Comparison of ENCODE assay signal across 8 cellular contexts in genomic region chr19:36013280-36014028, GRCh38. TPM values are rescaled to one million over a fixed set of nuclear protein-coding genes. Genes with fewer than 3 reads are reported as not detected.
A peak's percentile ranks its signal among the peaks of the same experiment; 100 is the strongest.
DNase-seq lines count a peak whose midpoint lies in the region; FAIRE-seq and TF ChIP-seq lines count a peak whose summit lies in the region.

No MANE protein-coding gene starts in this region.

- H3K36me3 ChIP-seq in ES-I3 (ENCODE audit: insufficient read depth, low read length) (no peaks in the 10 kb centered on the region), esophagus (ENCODE audit: control insufficient read depth in 2 of 2, insufficient read depth in 2 of 2, low read length in 1 of 2) (peaks cover 0 to 5% of the 10 kb centered on the region in 2 donors), prostate gland (no peaks in the 10 kb centered on the region)

- CTCF ChIA-PET in RWPE1 (lab: Yijun Ruan, JAX): interaction anchor here (0.6 kb wide), 1 partner anchor 434 kb away, joined by 4 read pairs; no protein-coding TSS in a partner anchor

- intact Hi-C loops in prostate gland (cut with DNase I): loop anchor here (5.0 kb wide), 1 partner anchor 39 kb away; the partner anchor contains the start of genes THAP8 and WDR62

- TF ChIP-seq POLR2A in prostate gland (IDR thresholded peaks at IDR 0.05): no peak

- POLR2A ChIA-PET in RWPE1 (lab: Yijun Ruan, JAX; ENCODE audit: low non-redundant PET): interaction anchor here (0.5 kb wide), 1 partner anchor 13 kb away, joined by 3 read pairs; no protein-coding TSS in a partner anchor

- peak overlapping the region; percentile 71 for H3K27ac ChIP-seq in RWPE1
- H3K27ac ChIP-seq in esophagus (ENCODE audit: low read depth in 2 of 2, low read length in 1 of 2): peak overlapping the region; percentile 86 to 88
- peak overlapping the region; percentile 70 for H3K27ac ChIP-seq in prostate gland

- peak overlapping the region; percentile 88 for H3K9ac ChIP-seq in ES-I3 (ENCODE audit: low read depth, low read length)

- H3K4me3 ChIP-seq in esophagus (ENCODE audit: low read depth in 1 of 2, low read length in 2 of 2): peak overlapping the region; percentile 72 to 79
- H3K4me3 ChIP-seq in prostate gland: peak overlapping the region; percentile 44 to 57

- 27 to 30% methylated on average over 15 of the region's 15 CpGs for WGBS in esophagus, 2 donors
- WGBS in prostate gland: 25% methylated on average over 15 of the region's 15 CpGs

- DNase-seq in RWPE1 (ENCODE audit: low spot score) (peak; percentile 46), prostate gland (ENCODE audit: low spot score) (no peak), cortex of kidney (lab: John Stamatoyannopoulos, UW) (no peak), GM19238 (ENCODE audit: insufficient read length, low spot score) (no peak), NCI-H2107 treated with DMSO at 0.1 percent for 48 hours (lab: John Stamatoyannopoulos, UW; ENCODE audit: unreplicated experiment) (no peak), GM19239 (ENCODE audit: insufficient read length, low spot score) (no peak)

- H3K4me1 ChIP-seq in ES-I3 (ENCODE audit: insufficient read depth, low read length): no peaks in the 10 kb centered on the region
- H3K4me1 ChIP-seq in esophagus (ENCODE audit: control insufficient read depth in 2 of 2, insufficient read depth in 2 of 2, low read length in 1 of 2): peaks cover 9 to 23% of the 10 kb centered on the region in 2 donors
- peaks cover 4% of the 10 kb centered on the region for H3K4me1 ChIP-seq in prostate gland (replicated peaks)

- H3K9me3 ChIP-seq in ES-I3 (ENCODE audit: control insufficient read depth, insufficient read depth, low read length) (no peaks in the 10 kb centered on the region), esophagus (ENCODE audit: control insufficient read depth in 2 of 2, insufficient read depth in 1 of 2, low read depth in 1 of 2, low read length in 1 of 2) (no peaks in the 10 kb centered on the region), prostate gland (no peaks in the 10 kb centered on the region)

- no peak for FAIRE-seq in GM19239 (lab: Jason Lieb, UNC)

- TF ChIP-seq CTCF in RWPE1 (conservative IDR thresholded peaks at IDR 0.05; ENCODE audit: low read depth): no peak
- TF ChIP-seq CTCF in prostate gland (IDR thresholded peaks at IDR 0.05): no peak

- H3K27me3 ChIP-seq in esophagus (ENCODE audit: control insufficient read depth in 1 of 2, insufficient read depth in 2 of 2, low read length in 2 of 2) (no peaks in the 10 kb centered on the region), prostate gland (replicated peaks; ENCODE audit: insufficient read depth) (no peaks in the 10 kb centered on the region)

RNA-seq across cellular contexts. Expression of gene ALKBH6, which starts 0.6 kb away (rescaled TPM):
- 10 to 100 TPM; 15.9 to 19.2 TPM for polyA plus RNA-seq in esophagus
- total RNA-seq in prostate gland: 10 to 100 TPM; 42.0 to 49.0 TPM

RNA-seq across cellular contexts. Expression of gene SYNE4, which starts 4.8 kb away (rescaled TPM):
- polyA plus RNA-seq in esophagus: 1 to 10 TPM in 1 of 2 donors, under 1 TPM in 1; 0.87 to 2.7 TPM
- 10 to 100 TPM; 14.2 to 41.1 TPM for total RNA-seq in prostate gland

RNA-seq across cellular contexts. Expression of gene SDHAF1, which starts 18.5 kb away (rescaled TPM):
- 10 to 100 TPM in 1 of 2 donors, 1 to 10 TPM in 1; 8.6 to 18.0 TPM for polyA plus RNA-seq in esophagus
- total RNA-seq in prostate gland: 10 to 100 TPM; 32.4 to 75.1 TPM

RNA-seq across cellular contexts. Expression of gene CLIP3, which starts 19.2 kb away (rescaled TPM):
- 1 to 10 TPM; 2.8 to 7.3 TPM for polyA plus RNA-seq in esophagus
- 10 to 100 TPM in 1 of 2 donors, 1 to 10 TPM in 1; 7.4 to 31.2 TPM for total RNA-seq in prostate gland

RNA-seq across cellular contexts. Expression of gene THAP8, which starts 40.6 kb away (rescaled TPM):
- 1 to 10 TPM; 3.9 to 4.3 TPM for polyA plus RNA-seq in esophagus
- 10 to 100 TPM; 12.0 to 21.9 TPM for total RNA-seq in prostate gland
